In genomic region chr4:58360354-58361133, GRCh38 we compare ENCODE assay signal across 8 cellular contexts.
"Had no signal": no experiment of that assay in that cellular context is flagged by ENCODE, and none has a peak within 500 bp of the region (broad histone marks: within the 10 kb centered on the region; RNA-seq: fewer than 3 reads in every experiment).

No MANE protein-coding gene starts in this region.

- DNase-seq: H9, HCEC 1CT had no signal

- H2AFZ ChIP-seq: GM23338 had no signal

- H3K27ac ChIP-seq: HL-60 had no signal

- H3K4me2 ChIP-seq: GM23338 had no signal

- H3K4me3 ChIP-seq: GM23338 had no signal

- FAIRE-seq: H1, H54, HepG2 had no signal

- ATAC-seq: GM23338, HepG2 had no signal

- H3K27me3 Mint-ChIP-seq: IgD-negative memory B cell had no signal

- H3K4me1 Mint-ChIP-seq: GM23338, H9, IgD-negative memory B cell had no signal

- H3K27ac Mint-ChIP-seq: GM23338, H9, IgD-negative memory B cell had no signal

- H3K4me3 Mint-ChIP-seq: GM23338, H9, IgD-negative memory B cell had no signal

- H3K36me3 Mint-ChIP-seq: IgD-negative memory B cell had no signal
